15 cellular contexts compared by ENCODE assay signal in the genomic region with DNA sequence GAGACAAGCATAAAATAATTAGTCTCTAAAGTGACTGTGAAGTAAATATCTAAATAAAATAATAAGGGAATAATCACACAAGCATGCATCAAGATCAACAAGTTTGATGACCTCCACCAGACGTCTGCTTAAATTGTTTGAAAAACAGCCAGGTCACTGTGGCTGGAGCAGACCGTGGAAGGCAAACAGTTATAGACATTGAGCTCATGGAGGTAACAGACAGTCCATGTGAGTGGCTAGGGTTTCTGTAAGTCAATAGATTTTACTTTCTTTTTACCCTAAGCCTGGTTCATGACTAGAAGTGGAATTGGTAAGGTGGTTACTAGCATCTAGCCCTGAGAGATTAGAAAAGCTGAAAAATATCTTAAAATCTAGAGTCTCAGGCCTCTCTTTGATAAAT. TPM values are rescaled to one million over a fixed set of nuclear protein-coding genes. Genes with fewer than 3 reads are reported as not detected.
"Had no signal": no experiment of that assay in that cellular context is flagged by ENCODE, and none has a peak within 500 bp of the region (broad histone marks: within the 10 kb centered on the region; RNA-seq: fewer than 3 reads in every experiment).

No MANE protein-coding gene starts in this region.

RNA-seq across cellular contexts. Expression of gene CDY1, which starts 51.2 kb away (rescaled TPM):
- total RNA-seq: activated B cell treated with CpG ODN at 0.5 μM for 24 hours; activated CD4-positive, alpha-beta memory T cell treated with anti-CD3 and anti-CD28 coated beads for 36 hours; activated CD4-positive, alpha-beta memory T cell treated with anti-CD3 and anti-CD28 coated beads, Interleukin-2, amount 10 ng/mL, durations not matched to agents 7 days and 5 days; activated CD4-positive, alpha-beta T cell treated with anti-CD3 and anti-CD28 coated beads for 36 hours; activated CD4-positive, alpha-beta T cell treated with anti-CD3 and anti-CD28 coated beads, Interleukin-2, amount 10 ng/mL, durations not matched to agents 24 days and 14 days; activated CD4-positive, alpha-beta T cell treated with anti-CD3 and anti-CD28 coated beads, Interleukin-2, amount 10 ng/mL, durations not matched to agents 7 days and 5 days; activated CD8-positive, alpha-beta memory T cell treated with anti-CD3 and anti-CD28 coated beads for 36 hours; activated CD8-positive, alpha-beta memory T cell treated with anti-CD3 and anti-CD28 coated beads, Interleukin-2, amount 10 ng/mL, durations not matched to agents 7 days and 5 days; activated CD8-positive, alpha-beta T cell treated with anti-CD3 and anti-CD28 coated beads for 36 hours; activated CD8-positive, alpha-beta T cell treated with anti-CD3 and anti-CD28 coated beads, Interleukin-2, amount 10 ng/mL, durations not matched to agents 7 days and 5 days; T-cell; T-helper 1 cell treated with Interleukin-12 subunit alpha and Interleukin-12 subunit beta and Interleukin-4 antibody, amounts not matched to agents 30 ng/mL and 1 ng/mL, for 36 hours; T-helper 17 cell; T-helper 2 cell treated with Interferon-gamma antibody and Interleukin-4, amounts not matched to agents 100 ng/mL and 5 ng/mL, for 36 hours; WTC11 had no signal
